ENCODE assay signal across 8 cellular contexts in the genomic region with DNA sequence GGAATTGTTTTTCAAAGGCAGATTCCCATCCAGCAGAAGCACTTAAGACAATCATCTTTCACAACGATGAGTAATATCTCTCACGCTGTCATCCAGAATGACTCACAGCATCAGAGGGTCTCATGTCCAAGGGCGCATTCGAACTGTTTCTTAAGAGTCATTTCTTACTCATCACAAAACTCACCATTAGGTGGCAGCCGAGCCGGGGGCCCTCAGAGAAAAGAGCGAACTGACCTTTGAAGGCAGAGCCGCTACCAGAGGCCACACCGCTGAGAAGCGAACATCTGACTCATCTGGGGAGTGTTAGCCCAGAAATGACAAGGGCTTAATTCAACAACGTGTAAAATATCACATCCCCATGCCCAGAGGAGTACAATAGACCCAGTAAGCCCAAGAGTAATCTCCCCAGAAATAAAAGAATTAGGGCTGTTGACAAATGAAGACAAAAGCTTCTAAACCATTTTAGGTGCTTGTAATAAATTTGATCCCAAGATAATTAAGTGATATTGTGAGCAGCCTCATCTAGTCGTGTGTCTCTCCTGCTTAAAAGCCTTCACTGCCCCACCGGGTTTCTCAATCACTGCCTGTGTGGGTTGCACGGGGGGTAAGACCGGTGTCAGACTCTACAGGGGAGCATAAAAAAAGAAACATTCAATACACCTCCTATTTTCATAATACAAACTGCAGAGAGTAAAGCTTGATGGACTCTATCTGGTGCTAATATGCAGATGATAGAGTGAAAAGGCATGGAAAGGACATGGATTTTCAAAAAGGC.
DNase-seq lines count a peak whose midpoint lies in the region; ATAC-seq and TF ChIP-seq lines count a peak whose summit lies in the region.

No MANE protein-coding gene starts in this region.

- POLR2A ChIA-PET in activated CD4-positive, alpha-beta T cell treated with anti-CD3 and anti-CD28 coated beads for 36 hours (lab: Charles Lee), result no interaction called here

- CTCF ChIA-PET in activated CD4-positive, alpha-beta T cell treated with anti-CD3 and anti-CD28 coated beads for 36 hours (lab: Charles Lee), result interaction anchor here (0.6 to 2.7 kb wide), 9 partner anchors 8 to 415 kb away, joined by 3 to 14 read pairs (median 4); no protein-coding TSS in a partner anchor

- no peaks in the 10 kb centered on the region for H3K36me3 Mint-ChIP-seq in activated CD4-positive, alpha-beta T cell treated with anti-CD3 and anti-CD28 coated beads for 36 hours (ENCODE audit: low read depth)

- DNase-seq in ELF-1 (ENCODE audit: low read depth, low spot score) (peak; percentile 73), dedifferentiated amniotic fluid mesenchymal stem cell (ENCODE audit: extremely low spot score) (peak; percentile 90), lower leg skin (ENCODE audit: low spot score in 2 of 2) (peak; percentile 88 to 96), SKM-1 (lab: John Stamatoyannopoulos, UW; ENCODE audit: unreplicated experiment) (no peak)
- peak; percentile 88 for DNase-seq in activated CD4-positive, alpha-beta T cell treated with anti-CD3 and anti-CD28 coated beads for 36 hours
- DNase-seq in stimulated activated CD8-positive, alpha-beta memory T cell treated with anti-CD3 and anti-CD28 coated beads, Interleukin-12 subunit alpha, Interleukin-12 subunit beta, amount 100 ng/mL, for 24 hours (ENCODE audit: extremely low read depth), result peak; percentile 56

- peak; percentile 28; the same call in 1 of the 2 replicates for TF ChIP-seq RAD21 in Ishikawa (IDR thresholded peaks at IDR 0.05; ENCODE audit: low read depth)

- peak; percentile 96 for ATAC-seq in GM21723 (IDR thresholded peaks at IDR 0.05; ENCODE audit: unreplicated experiment)
- peak; percentile 97 for ATAC-seq in activated CD4-positive, alpha-beta T cell treated with anti-CD3 and anti-CD28 coated beads for 36 hours

- peaks cover 19% of the 10 kb centered on the region for H3K4me1 Mint-ChIP-seq in activated CD4-positive, alpha-beta T cell treated with anti-CD3 and anti-CD28 coated beads for 36 hours

- H3K4me3 Mint-ChIP-seq in activated CD4-positive, alpha-beta T cell treated with anti-CD3 and anti-CD28 coated beads for 36 hours, result no peak overlapping the region

- whole genome bisulfite sequencing in lower leg skin, 2 donors, result 25 to 33% methylated on average over 15 of the region's 15 CpGs

- intact Hi-C loops in activated CD4-positive, alpha-beta T cell treated with anti-CD3 and anti-CD28 coated beads for 36 hours (cut with DNase I, micrococcal nuclease), result loop anchor here in 1 of 2 experiments (1.0 to 5.0 kb wide), 5 partner anchors 19 to 142 kb away; partner anchors contain the start of gene CYSLTR2
- intact Hi-C loops in lower leg skin (cut with DNase I; ENCODE audit: low total_unique reads), result no loop called here

- TF ChIP-seq CTCF in lower leg skin (IDR thresholded peaks at IDR 0.05), result no peak

- H3K27ac Mint-ChIP-seq in activated CD4-positive, alpha-beta T cell treated with anti-CD3 and anti-CD28 coated beads for 36 hours, result peak overlapping the region; percentile 74

- H3K27me3 Mint-ChIP-seq in activated CD4-positive, alpha-beta T cell treated with anti-CD3 and anti-CD28 coated beads for 36 hours, result no peaks in the 10 kb centered on the region

- TF ChIP-seq POLR2A in lower leg skin (IDR thresholded peaks at IDR 0.05), result no peak

- peaks cover 1% of the 10 kb centered on the region for H3K9me3 Mint-ChIP-seq in activated CD4-positive, alpha-beta T cell treated with anti-CD3 and anti-CD28 coated beads for 36 hours (ENCODE audit: low read depth)

- H3K4me3 ChIP-seq in lower leg skin (ENCODE audit: low read depth, poor library complexity, severe bottlenecking), result no peak overlapping the region

- TF ChIP-seq EP300 in Ishikawa (IDR thresholded peaks at IDR 0.05; ENCODE audit: borderline replicate concordance), result no peak

TF ChIP-seq in Ishikawa, 13 proteins besides CTCF, POLR2A, EP300 and RAD21:
- TF ChIP-seq, protein P1, sequence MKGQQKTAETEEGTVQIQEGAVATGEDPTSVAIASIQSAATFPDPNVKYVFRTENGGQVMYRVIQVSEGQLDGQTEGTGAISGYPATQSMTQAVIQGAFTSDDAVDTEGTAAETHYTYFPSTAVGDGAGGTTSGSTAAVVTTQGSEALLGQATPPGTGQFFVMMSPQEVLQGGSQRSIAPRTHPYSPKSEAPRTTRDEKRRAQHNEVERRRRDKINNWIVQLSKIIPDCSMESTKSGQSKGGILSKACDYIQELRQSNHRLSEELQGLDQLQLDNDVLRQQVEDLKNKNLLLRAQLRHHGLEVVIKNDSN (IDR thresholded peaks at IDR 0.05), result no peak
- TF ChIP-seq TEAD4 (IDR thresholded peaks at IDR 0.05) (no peak), TAF1 (IDR thresholded peaks at IDR 0.05; ENCODE audit: low read depth) (no peak), NFIC (IDR thresholded peaks at IDR 0.05) (no peak), CREB1 (IDR thresholded peaks at IDR 0.05; ENCODE audit: low read depth) (no peak), TCF12 (IDR thresholded peaks at IDR 0.05; ENCODE audit: low read depth) (no peak)
- TF ChIP-seq, protein P2, sequence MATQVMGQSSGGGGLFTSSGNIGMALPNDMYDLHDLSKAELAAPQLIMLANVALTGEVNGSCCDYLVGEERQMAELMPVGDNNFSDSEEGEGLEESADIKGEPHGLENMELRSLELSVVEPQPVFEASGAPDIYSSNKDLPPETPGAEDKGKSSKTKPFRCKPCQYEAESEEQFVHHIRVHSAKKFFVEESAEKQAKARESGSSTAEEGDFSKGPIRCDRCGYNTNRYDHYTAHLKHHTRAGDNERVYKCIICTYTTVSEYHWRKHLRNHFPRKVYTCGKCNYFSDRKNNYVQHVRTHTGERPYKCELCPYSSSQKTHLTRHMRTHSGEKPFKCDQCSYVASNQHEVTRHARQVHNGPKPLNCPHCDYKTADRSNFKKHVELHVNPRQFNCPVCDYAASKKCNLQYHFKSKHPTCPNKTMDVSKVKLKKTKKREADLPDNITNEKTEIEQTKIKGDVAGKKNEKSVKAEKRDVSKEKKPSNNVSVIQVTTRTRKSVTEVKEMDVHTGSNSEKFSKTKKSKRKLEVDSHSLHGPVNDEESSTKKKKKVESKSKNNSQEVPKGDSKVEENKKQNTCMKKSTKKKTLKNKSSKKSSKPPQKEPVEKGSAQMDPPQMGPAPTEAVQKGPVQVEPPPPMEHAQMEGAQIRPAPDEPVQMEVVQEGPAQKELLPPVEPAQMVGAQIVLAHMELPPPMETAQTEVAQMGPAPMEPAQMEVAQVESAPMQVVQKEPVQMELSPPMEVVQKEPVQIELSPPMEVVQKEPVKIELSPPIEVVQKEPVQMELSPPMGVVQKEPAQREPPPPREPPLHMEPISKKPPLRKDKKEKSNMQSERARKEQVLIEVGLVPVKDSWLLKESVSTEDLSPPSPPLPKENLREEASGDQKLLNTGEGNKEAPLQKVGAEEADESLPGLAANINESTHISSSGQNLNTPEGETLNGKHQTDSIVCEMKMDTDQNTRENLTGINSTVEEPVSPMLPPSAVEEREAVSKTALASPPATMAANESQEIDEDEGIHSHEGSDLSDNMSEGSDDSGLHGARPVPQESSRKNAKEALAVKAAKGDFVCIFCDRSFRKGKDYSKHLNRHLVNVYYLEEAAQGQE (IDR thresholded peaks at IDR 0.05; ENCODE audit: low read depth), result no peak
